In genomic region chr18:55786651-55787272, GRCh38 we compare ENCODE assay signal across 29 cellular contexts.
DNase-seq lines count a peak whose midpoint lies in the region; FAIRE-seq and TF ChIP-seq lines count a peak whose summit lies in the region.
"Had no signal": no experiment of that assay in that cellular context is flagged by ENCODE, and none has a peak within 500 bp of the region (broad histone marks: within the 10 kb centered on the region; RNA-seq: fewer than 3 reads in every experiment).

No MANE protein-coding gene starts in this region.

- H2BK120ac ChIP-seq in trophoblast cell (ENCODE audit: insufficient read depth, low read length, poor library complexity) = peak overlapping the region; percentile 8

- H3K4me1 ChIP-seq in trophoblast cell (ENCODE audit: control insufficient read depth in 1 of 2, insufficient read depth in 2 of 2, low read length in 2 of 2) = peaks cover 3 to 11% of the 10 kb centered on the region in 2 experiments
- H3K4me1 ChIP-seq: pancreas, testis had no signal

- H3K79me2 ChIP-seq in trophoblast cell (ENCODE audit: control insufficient read depth, insufficient read depth, low read length, poor library complexity) = peaks cover 1% of the 10 kb centered on the region

- DNase-seq in EH (ENCODE audit: low read depth) = peak; percentile 27
- DNase-seq in RCC 7860 (ENCODE audit: low spot score) = peak; percentile 15
- peak; percentile 15 to 70 for DNase-seq in erythroblast (lab: John Stamatoyannopoulos, UW)
- no peak for DNase-seq in trophoblast cell
- no peak for DNase-seq in activated CD4-positive, CD25-positive, alpha-beta regulatory T cell (lab: John Stamatoyannopoulos, UW)
- no peak for DNase-seq in progenitor cell of endocrine pancreas (ENCODE audit: low spot score, unreplicated experiment)
- no peak for DNase-seq in GOT3 (lab: John Stamatoyannopoulos, UW)
- DNase-seq: activated CD4-positive, alpha-beta T cell treated with anti-CD3 and anti-CD28 coated beads, Interleukin-2, amount 50 U/mL, for 1 hour; activated gamma-delta T cell treated with Interleukin-2 at 50 U/mL for 16 hours; activated T-cell treated with anti-CD3 and anti-CD28 coated beads, Interleukin-2, amount 50 U/mL, for 4 hours; CD8-positive, alpha-beta T cell; dermis blood vessel endothelial cell; hypothalamus; NCI-H1048; NCI-H1694; NCI-H446 treated with DMSO at 0.1 percent for 48 hours; NCI-H774; pancreas; stimulated activated CD8-positive, alpha-beta memory T cell treated with anti-CD3 and anti-CD28 coated beads, Interleukin-4, amount 100 ng/mL, for 48 hours; T1000; testis had no signal

- peaks cover 12% of the 10 kb centered on the region for H3K27me3 Mint-ChIP-seq in progenitor cell of endocrine pancreas

- TF ChIP-seq POLR2A in erythroblast (IDR thresholded peaks at IDR 0.05; ENCODE audit: low read length) = no peak

- no peaks in the 10 kb centered on the region for H3K9me3 ChIP-seq in trophoblast cell (ENCODE audit: insufficient read depth, low read depth, low read length)
- H3K9me3 ChIP-seq: pancreas, testis had no signal

- no peak for FAIRE-seq in RCC 7860 (lab: Jason Lieb, UNC)
- FAIRE-seq: GM12891, pancreas had no signal

- WGBS in trophoblast cell (ENCODE audit: extremely low coverage, insufficient coverage, insufficient read length) = no CpG with 5 or more reads among the region's 2 CpGs

- no peak overlapping the region for H3K4me3 ChIP-seq in trophoblast cell (ENCODE audit: low read depth, low read length)
- H3K4me3 ChIP-seq: pancreas, right atrium auricular region, testis had no signal

- peaks cover 24% of the 10 kb centered on the region for H3K79me1 ChIP-seq in trophoblast cell (ENCODE audit: low read length)

- H3K4me1 Mint-ChIP-seq in progenitor cell of endocrine pancreas (ENCODE audit: low read depth) = no peaks in the 10 kb centered on the region
- H3K4me1 Mint-ChIP-seq: B cell had no signal

- no peak overlapping the region for H3K23ac ChIP-seq in trophoblast cell (ENCODE audit: low read length)

- H2BK12ac ChIP-seq in trophoblast cell (ENCODE audit: low read length) = peak overlapping the region; percentile 55

- no peaks in the 10 kb centered on the region for H3K27me3 ChIP-seq in trophoblast cell (ENCODE audit: insufficient read depth, low read length)
- H3K27me3 ChIP-seq: pancreas, right atrium auricular region, testis had no signal

- H2AFZ ChIP-seq in trophoblast cell (ENCODE audit: insufficient read depth, low read length, poor library complexity) = no peak overlapping the region

- peak overlapping the region; percentile 1 for H4K8ac ChIP-seq in trophoblast cell (ENCODE audit: low read depth, low read length)

- no peak overlapping the region for H3K4ac ChIP-seq in trophoblast cell (ENCODE audit: low read depth, low read length)

- H3K14ac ChIP-seq in trophoblast cell (ENCODE audit: low read length) = no peak overlapping the region

- H2AK5ac ChIP-seq in trophoblast cell (ENCODE audit: low read length) = no peak overlapping the region

- H3K4me3 Mint-ChIP-seq in progenitor cell of endocrine pancreas (ENCODE audit: low read depth) = no peak overlapping the region
- H3K4me3 Mint-ChIP-seq: activated T-cell treated with anti-CD3 and anti-CD28 coated beads, Interleukin-2, amount 50 U/mL, for 4 hours; B cell; brain; CD8-positive, alpha-beta T cell; memory B cell; neural crest cell; stimulated activated naive CD8-positive, alpha-beta T cell treated with anti-CD3 and anti-CD28 coated beads, Interleukin-15, Interleukin-2, amounts not matched to agents 100 ng/mL and 50 ng/mL, for 24 hours; WTC11 had no signal

- no peak for TF ChIP-seq CTCF in progenitor cell of endocrine pancreas (IDR thresholded peaks at IDR 0.05; ENCODE audit: unreplicated experiment)

- no peak overlapping the region for H3K27ac Mint-ChIP-seq in progenitor cell of endocrine pancreas
- H3K27ac Mint-ChIP-seq: B cell; brain; CD8-positive, alpha-beta T cell; memory B cell; stimulated activated naive CD8-positive, alpha-beta T cell treated with anti-CD3 and anti-CD28 coated beads, Interleukin-15, Interleukin-2, amounts not matched to agents 100 ng/mL and 50 ng/mL, for 24 hours; WTC11 had no signal

- no peaks in the 10 kb centered on the region for H3K9me3 Mint-ChIP-seq in progenitor cell of endocrine pancreas (ENCODE audit: low read depth)
- H3K9me3 Mint-ChIP-seq: CD8-positive, alpha-beta T cell; stimulated activated naive CD8-positive, alpha-beta T cell treated with anti-CD3 and anti-CD28 coated beads, Interleukin-15, Interleukin-2, amounts not matched to agents 100 ng/mL and 50 ng/mL, for 24 hours had no signal

- no peak overlapping the region for H3K18ac ChIP-seq in trophoblast cell (ENCODE audit: low read length)

- no peak overlapping the region for H2BK5ac ChIP-seq in trophoblast cell (ENCODE audit: low read depth, low read length, poor library complexity)

- no peak overlapping the region for H4K12ac ChIP-seq in trophoblast cell (ENCODE audit: low read depth, low read length)

- H3K27ac ChIP-seq in trophoblast cell (ENCODE audit: low read depth, low read length) = no peak overlapping the region
- H3K27ac ChIP-seq: pancreas, right atrium auricular region, testis had no signal

- no peak overlapping the region for H4K91ac ChIP-seq in trophoblast cell (ENCODE audit: low read depth, low read length)

- no peak overlapping the region for H3K4me2 ChIP-seq in trophoblast cell (ENCODE audit: low read length)

- no peaks in the 10 kb centered on the region for H3K36me3 ChIP-seq in trophoblast cell (ENCODE audit: control insufficient read depth in 1 of 2, insufficient read depth in 2 of 2, low read length in 2 of 2)
- H3K36me3 ChIP-seq: pancreas, right atrium auricular region had no signal

- H3K36me3 Mint-ChIP-seq in progenitor cell of endocrine pancreas (ENCODE audit: insufficient read depth) = no peaks in the 10 kb centered on the region
- H3K36me3 Mint-ChIP-seq: CD8-positive, alpha-beta T cell had no signal

- H3K9ac ChIP-seq in trophoblast cell (ENCODE audit: low read length) = no peak overlapping the region

Comparison
In these comparisons a context has a peak if more than half of its experiments do, and no peak if none do; other contexts are left out.
1. DNase-seq: peak in EH (single experiment), RCC 7860 (single experiment) and erythroblast (2 of 2); none in trophoblast cell (0 of 2), activated CD4-positive, CD25-positive, alpha-beta regulatory T cell (0 of 4), progenitor cell of endocrine pancreas (single experiment) and GOT3 (single experiment).